In the genomic region with DNA sequence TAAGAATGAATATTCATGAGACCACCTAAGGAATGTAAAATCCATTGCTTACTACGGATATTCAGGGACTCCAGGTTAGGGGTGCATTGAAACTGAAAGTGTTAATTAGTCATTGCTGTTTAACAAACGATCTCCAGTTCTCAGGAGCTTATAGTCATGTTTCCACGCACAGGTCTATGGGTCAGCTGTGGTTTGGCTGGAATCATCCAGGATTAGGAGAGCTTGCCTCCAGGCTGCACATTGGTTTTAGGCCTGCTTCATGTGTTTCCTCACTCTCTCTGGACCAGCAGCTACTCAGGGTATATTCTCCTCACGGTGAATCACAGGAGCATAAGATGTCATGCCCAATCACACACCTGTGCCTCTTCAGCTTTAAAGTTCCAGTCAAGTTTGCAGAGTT, we compare ENCODE assay signal across 13 cellular contexts.
DNase-seq lines count a peak whose midpoint lies in the region; ATAC-seq, FAIRE-seq and TF ChIP-seq lines count a peak whose summit lies in the region.
"Had no signal": no experiment of that assay in that cellular context is flagged by ENCODE, and none has a peak within 500 bp of the region (broad histone marks: within the 10 kb centered on the region; RNA-seq: fewer than 3 reads in every experiment).

No MANE protein-coding gene starts in this region.

- peak overlapping the region; percentile 39 for H3K4me2 ChIP-seq in keratinocyte (ENCODE audit: control insufficient read depth, extremely low read depth, insufficient read depth, low read depth, low read length)

- no peak overlapping the region for H2AFZ ChIP-seq in keratinocyte (ENCODE audit: control insufficient read depth, low read length)

- H3K9me3 Mint-ChIP-seq in activated T-helper 17 cell treated with anti-CD3 and anti-CD28 coated beads, Interleukin-2, amount 50 U/mL, for 72 hours: no peaks in the 10 kb centered on the region
- no peaks in the 10 kb centered on the region for H3K9me3 Mint-ChIP-seq in CD8-positive, alpha-beta memory T cell
- H3K9me3 Mint-ChIP-seq in nephron progenitor cell: peaks cover 31% of the 10 kb centered on the region
- H3K9me3 Mint-ChIP-seq: activated naive CD4-positive, alpha-beta T cell treated with anti-CD3 and anti-CD28 coated beads, Interleukin-2, amount 50 U/mL, for 24 hours had no signal

- no peaks in the 10 kb centered on the region for H3K36me3 Mint-ChIP-seq in activated T-helper 17 cell treated with anti-CD3 and anti-CD28 coated beads, Interleukin-2, amount 50 U/mL, for 72 hours (ENCODE audit: low read depth)
- H3K36me3 Mint-ChIP-seq in CD8-positive, alpha-beta memory T cell: peaks cover 0 to 4% (median 3%) of the 10 kb centered on the region in 3 donors
- no peaks in the 10 kb centered on the region for H3K36me3 Mint-ChIP-seq in nephron progenitor cell (ENCODE audit: low read depth)
- H3K36me3 Mint-ChIP-seq: activated naive CD4-positive, alpha-beta T cell treated with anti-CD3 and anti-CD28 coated beads, Interleukin-2, amount 50 U/mL, for 24 hours had no signal

- no peaks in the 10 kb centered on the region for H3K79me2 ChIP-seq in keratinocyte (ENCODE audit: control insufficient read depth, insufficient read depth, low read length)

- no peaks in the 10 kb centered on the region for H3K36me3 ChIP-seq in H7 (replicated peaks; ENCODE audit: control insufficient read depth, insufficient read depth, low read length)
- no peaks in the 10 kb centered on the region for H3K36me3 ChIP-seq in keratinocyte (ENCODE audit: control insufficient read depth in 2 of 2, extremely low read depth in 1 of 2, insufficient read depth in 2 of 2, low read length in 2 of 2)
- H3K36me3 ChIP-seq in CD8-positive, alpha-beta memory T cell (ENCODE audit: insufficient read depth, low read length): no peaks in the 10 kb centered on the region
- H3K36me3 ChIP-seq: gastrocnemius medialis, thyroid gland had no signal

- no peaks in the 10 kb centered on the region for H3K27me3 ChIP-seq in H7 (ENCODE audit: control insufficient read depth, insufficient read depth, low read length)
- H3K27me3 ChIP-seq in keratinocyte (ENCODE audit: control insufficient read depth, extremely low read depth, insufficient read depth, low read length): no peaks in the 10 kb centered on the region
- no peaks in the 10 kb centered on the region for H3K27me3 ChIP-seq in CD8-positive, alpha-beta memory T cell (ENCODE audit: insufficient read depth, low read length, poor library complexity, severe bottlenecking)
- H3K27me3 ChIP-seq: gastrocnemius medialis, thyroid gland had no signal

- H3K9ac ChIP-seq in keratinocyte (ENCODE audit: control insufficient read depth, extremely low read depth, insufficient read depth, low read length): no peak overlapping the region

- no peak overlapping the region for H3K4me3 ChIP-seq in H7 (ENCODE audit: insufficient read depth, low read depth, low read length)
- H3K4me3 ChIP-seq in keratinocyte (ENCODE audit: control insufficient read depth in 2 of 3, extremely low read depth in 1 of 3, insufficient read depth in 2 of 3, low read depth in 1 of 3, low read length in 3 of 3): no peak overlapping the region
- H3K4me3 ChIP-seq in CD8-positive, alpha-beta memory T cell (ENCODE audit: low read length): no peak overlapping the region
- H3K4me3 ChIP-seq: gastrocnemius medialis, thyroid gland had no signal

- FAIRE-seq in keratinocyte (lab: Jason Lieb, UNC): peak; percentile 93

- no peak overlapping the region for H3K27ac Mint-ChIP-seq in activated T-helper 17 cell treated with anti-CD3 and anti-CD28 coated beads, Interleukin-2, amount 50 U/mL, for 72 hours
- H3K27ac Mint-ChIP-seq in CD8-positive, alpha-beta memory T cell: peak overlapping the region in 1 of 8 donors; percentile 44
- H3K27ac Mint-ChIP-seq in nephron progenitor cell: no peak overlapping the region
- H3K27ac Mint-ChIP-seq: activated naive CD4-positive, alpha-beta T cell treated with anti-CD3 and anti-CD28 coated beads, Interleukin-2, amount 50 U/mL, for 24 hours had no signal

- H3K4me3 Mint-ChIP-seq in activated T-helper 17 cell treated with anti-CD3 and anti-CD28 coated beads, Interleukin-2, amount 50 U/mL, for 72 hours: no peak overlapping the region
- H3K4me3 Mint-ChIP-seq in CD8-positive, alpha-beta memory T cell: no peak overlapping the region
- H3K4me3 Mint-ChIP-seq in nephron progenitor cell: no peak overlapping the region
- H3K4me3 Mint-ChIP-seq: activated naive CD4-positive, alpha-beta T cell treated with anti-CD3 and anti-CD28 coated beads, Interleukin-2, amount 50 U/mL, for 24 hours had no signal

- no peak overlapping the region for H3K27ac ChIP-seq in keratinocyte (ENCODE audit: control insufficient read depth, insufficient read depth, low read length)
- no peak overlapping the region for H3K27ac ChIP-seq in CD8-positive, alpha-beta memory T cell (ENCODE audit: low read depth, low read length)
- H3K27ac ChIP-seq: gastrocnemius medialis, thyroid gland had no signal

- no peaks in the 10 kb centered on the region for H4K20me1 ChIP-seq in keratinocyte (ENCODE audit: control insufficient read depth, extremely low read depth, insufficient read depth, low read length)

- no peaks in the 10 kb centered on the region for H3K4me1 Mint-ChIP-seq in activated T-helper 17 cell treated with anti-CD3 and anti-CD28 coated beads, Interleukin-2, amount 50 U/mL, for 72 hours
- H3K4me1 Mint-ChIP-seq in CD8-positive, alpha-beta memory T cell: peaks cover 5 to 19% (median 13%) of the 10 kb centered on the region in 3 donors
- H3K4me1 Mint-ChIP-seq in nephron progenitor cell: peaks cover 5% of the 10 kb centered on the region

- dilution Hi-C loops in keratinocyte (cut with MboI; ENCODE audit: extremely low pct_ligation_motif_present, low sequenced_read_pairs): loop anchor here (10.0 kb wide), 1 partner anchor 244 kb away; no protein-coding TSS in a partner anchor

- TF ChIP-seq CTCF in keratinocyte (optimal IDR thresholded peaks at IDR 0.05 in 1 of 3, IDR thresholded peaks at IDR 0.05 in 1 of 3, conservative IDR thresholded peaks at IDR 0.05 in 1 of 3; ENCODE audit: extremely low read depth in 1 of 3, insufficient read depth in 2 of 3, low read length in 3 of 3) (no peak), nephron progenitor cell (IDR thresholded peaks at IDR 0.05) (no peak)

- DNase-seq in A172 (ENCODE audit: low spot score) (peak; percentile 67), H7 (peak; percentile 8), keratinocyte (ENCODE audit: low read depth, low spot score) (no peak), HUDEP-2 (lab: John Stamatoyannopoulos, UW; ENCODE audit: unreplicated experiment in 76 of 76) (no peak), nephron progenitor cell (no peak)
- no peak for DNase-seq in CD8-positive, alpha-beta memory T cell
- DNase-seq: gastrocnemius medialis; NCI-H524 treated with DMSO at 0.1 percent for 48 hours; stimulated activated CD4-positive, alpha-beta T cell treated with anti-CD3 and anti-CD28 coated beads, Interleukin-2, amount 100 ng/mL, for 48 hours; thyroid gland had no signal

- POLR2A ChIA-PET in CD8-positive, alpha-beta memory T cell (lab: Charles Lee): no interaction called here

- peak; percentile 12 for ATAC-seq in activated T-helper 17 cell treated with anti-CD3 and anti-CD28 coated beads, Interleukin-2, amount 50 U/mL, for 72 hours (replicated peaks)
- no peak for ATAC-seq in GM21786 (IDR thresholded peaks at IDR 0.05; ENCODE audit: unreplicated experiment)
- ATAC-seq: gastrocnemius medialis had no signal

- H3K4me1 ChIP-seq in keratinocyte (ENCODE audit: control insufficient read depth, extremely low read depth, insufficient read depth, low read length): peaks cover 24% of the 10 kb centered on the region
- H3K4me1 ChIP-seq in CD8-positive, alpha-beta memory T cell (ENCODE audit: insufficient read depth, low read length): no peaks in the 10 kb centered on the region
- H3K4me1 ChIP-seq: gastrocnemius medialis, thyroid gland had no signal

- CTCF ChIA-PET in CD8-positive, alpha-beta memory T cell (lab: Charles Lee): no interaction called here

- H3K27me3 Mint-ChIP-seq in activated T-helper 17 cell treated with anti-CD3 and anti-CD28 coated beads, Interleukin-2, amount 50 U/mL, for 72 hours: no peaks in the 10 kb centered on the region
- H3K27me3 Mint-ChIP-seq in CD8-positive, alpha-beta memory T cell: peaks cover 0 to 13% of the 10 kb centered on the region in 2 donors
- H3K27me3 Mint-ChIP-seq in nephron progenitor cell (ENCODE audit: low read depth, poor library complexity): peaks cover 7% of the 10 kb centered on the region
- H3K27me3 Mint-ChIP-seq: activated naive CD4-positive, alpha-beta T cell treated with anti-CD3 and anti-CD28 coated beads, Interleukin-2, amount 50 U/mL, for 24 hours had no signal

- no peaks in the 10 kb centered on the region for H3K9me1 ChIP-seq in keratinocyte (ENCODE audit: control insufficient read depth, extremely low read depth, insufficient read depth, low read length)

- H3K9me3 ChIP-seq in keratinocyte (ENCODE audit: control insufficient read depth, low read depth, low read length): no peaks in the 10 kb centered on the region
- H3K9me3 ChIP-seq in CD8-positive, alpha-beta memory T cell (ENCODE audit: low read length): no peaks in the 10 kb centered on the region
- H3K9me3 ChIP-seq: gastrocnemius medialis, thyroid gland had no signal

Comparison
In these comparisons a context has a peak if more than half of its experiments do, and no peak if none do; other contexts are left out.
1. DNase-seq: peak in A172 (single experiment) and H7 (single experiment); none in keratinocyte (single experiment), CD8-positive, alpha-beta memory T cell (0 of 5), HUDEP-2 (0 of 76) and nephron progenitor cell (single experiment).